1 cellular context compared by ENCODE assay signal in the genomic region with DNA sequence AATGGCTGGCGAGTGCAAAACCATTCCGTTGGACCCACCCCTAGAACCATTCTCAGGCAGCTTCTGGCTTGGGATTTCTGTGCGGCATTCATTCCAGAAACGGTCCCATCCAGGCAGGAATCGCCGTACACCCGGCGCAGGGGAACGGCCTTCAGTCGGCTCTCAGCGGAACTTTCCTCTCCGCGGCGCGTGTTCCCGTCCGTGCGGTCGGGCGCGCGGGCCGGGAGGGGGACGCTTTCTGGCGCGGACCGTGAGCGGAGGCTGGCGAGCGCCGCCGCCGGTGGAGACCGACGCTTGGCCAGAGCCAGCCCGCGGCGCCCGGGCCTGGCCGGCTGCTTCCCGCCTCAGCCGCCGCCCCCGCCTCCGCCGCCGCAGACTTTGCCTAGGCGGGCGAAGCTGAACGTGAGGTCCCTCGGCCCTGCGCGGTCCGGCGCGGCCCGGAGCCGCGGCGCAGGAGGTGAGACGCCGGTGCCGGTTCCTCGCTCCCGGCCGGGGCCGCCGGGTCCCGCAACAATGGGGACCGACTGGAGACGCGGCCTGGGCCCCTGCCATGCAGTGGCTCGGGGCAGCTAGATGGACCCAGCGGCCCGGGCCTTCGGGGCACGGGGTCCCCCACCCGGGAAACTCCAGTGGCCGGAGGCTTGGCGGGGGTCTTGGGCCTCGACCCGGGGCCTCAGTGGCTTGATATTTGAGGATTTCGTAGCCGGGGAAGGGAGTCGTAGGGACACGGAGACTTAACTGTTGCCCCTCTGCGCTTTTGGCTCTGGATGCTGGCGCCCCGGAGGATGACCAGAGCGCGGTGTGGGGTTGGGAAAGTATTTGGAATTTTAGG.
TF ChIP-seq lines count a peak whose summit lies in the region.

A gene with protein sequence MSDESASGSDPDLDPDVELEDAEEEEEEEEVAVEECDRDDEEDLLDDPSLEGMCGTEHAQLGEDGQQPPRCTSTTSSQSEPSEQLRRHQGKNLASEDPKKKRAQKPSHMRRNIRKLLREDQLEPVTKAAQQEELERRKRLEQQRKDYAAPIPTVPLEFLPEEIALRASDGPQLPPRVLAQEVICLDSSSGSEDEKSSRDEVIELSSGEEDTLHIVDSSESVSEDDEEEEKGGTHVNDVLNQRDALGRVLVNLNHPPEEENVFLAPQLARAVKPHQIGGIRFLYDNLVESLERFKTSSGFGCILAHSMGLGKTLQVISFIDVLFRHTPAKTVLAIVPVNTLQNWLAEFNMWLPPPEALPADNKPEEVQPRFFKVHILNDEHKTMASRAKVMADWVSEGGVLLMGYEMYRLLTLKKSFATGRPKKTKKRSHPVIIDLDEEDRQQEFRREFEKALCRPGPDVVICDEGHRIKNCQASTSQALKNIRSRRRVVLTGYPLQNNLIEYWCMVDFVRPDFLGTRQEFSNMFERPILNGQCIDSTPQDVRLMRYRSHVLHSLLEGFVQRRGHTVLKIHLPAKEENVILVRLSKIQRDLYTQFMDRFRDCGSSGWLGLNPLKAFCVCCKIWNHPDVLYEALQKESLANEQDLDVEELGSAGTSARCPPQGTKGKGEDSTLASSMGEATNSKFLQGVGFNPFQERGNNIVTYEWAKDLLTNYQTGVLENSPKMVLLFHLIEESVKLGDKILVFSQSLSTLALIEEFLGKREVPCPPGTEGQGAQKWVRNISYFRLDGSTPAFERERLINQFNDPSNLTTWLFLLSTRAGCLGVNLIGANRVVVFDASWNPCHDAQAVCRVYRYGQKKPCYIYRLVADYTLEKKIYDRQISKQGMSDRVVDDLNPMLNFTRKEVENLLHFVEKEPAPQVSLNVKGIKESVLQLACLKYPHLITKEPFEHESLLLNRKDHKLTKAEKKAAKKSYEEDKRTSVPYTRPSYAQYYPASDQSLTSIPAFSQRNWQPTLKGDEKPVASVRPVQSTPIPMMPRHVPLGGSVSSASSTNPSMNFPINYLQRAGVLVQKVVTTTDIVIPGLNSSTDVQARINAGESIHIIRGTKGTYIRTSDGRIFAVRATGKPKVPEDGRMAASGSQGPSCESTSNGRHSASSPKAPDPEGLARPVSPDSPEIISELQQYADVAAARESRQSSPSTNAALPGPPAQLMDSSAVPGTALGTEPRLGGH (N-terminal part only) (plus strand): TSS at position 261 of the 832 bp plus-strand sequence. CDS start 51,702 bp downstream, outside the sequence.

TF ChIP-seq in K562, 482 proteins besides CTCF, POLR2A, EP300 and RAD21 (continued from another document and continues in another):
- TF ChIP-seq, protein P1, sequence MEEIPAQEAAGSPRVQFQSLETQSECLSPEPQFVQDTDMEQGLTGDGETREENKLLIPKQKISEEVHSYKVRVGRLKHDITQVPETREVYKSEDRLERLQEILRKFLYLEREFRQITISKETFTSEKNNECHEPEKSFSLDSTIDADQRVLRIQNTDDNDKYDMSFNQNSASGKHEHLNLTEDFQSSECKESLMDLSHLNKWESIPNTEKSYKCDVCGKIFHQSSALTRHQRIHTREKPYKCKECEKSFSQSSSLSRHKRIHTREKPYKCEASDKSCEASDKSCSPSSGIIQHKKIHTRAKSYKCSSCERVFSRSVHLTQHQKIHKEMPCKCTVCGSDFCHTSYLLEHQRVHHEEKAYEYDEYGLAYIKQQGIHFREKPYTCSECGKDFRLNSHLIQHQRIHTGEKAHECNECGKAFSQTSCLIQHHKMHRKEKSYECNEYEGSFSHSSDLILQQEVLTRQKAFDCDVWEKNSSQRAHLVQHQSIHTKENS (CRISPR knock-in tag; IDR thresholded peaks at IDR 0.05): no peak
- TF ChIP-seq MAFG (tag; conservative IDR thresholded peaks at IDR 0.05) (no peak), ATF7 (IDR thresholded peaks at IDR 0.05) (peak; percentile 61; the same call in 1 of the 2 replicates), ZNF253 (CRISPR knock-in tag; conservative IDR thresholded peaks at IDR 0.05) (no peak), SAFB2 (IDR thresholded peaks at IDR 0.05; ENCODE audit: borderline replicate concordance, low read depth, low read length, severe bottlenecking) (no peak), GTF2E2 (tag; IDR thresholded peaks at IDR 0.05) (peak; percentile 97), DMBX1 (CRISPR knock-in tag; IDR thresholded peaks at IDR 0.05; ENCODE audit: borderline replicate concordance) (peak; percentile 46; the same call in 1 of the 2 replicates), CSDE1 (IDR thresholded peaks at IDR 0.05) (no peak), ZFP1 (CRISPR knock-in tag; IDR thresholded peaks at IDR 0.05) (no peak), HDAC3 (IDR thresholded peaks at IDR 0.05; ENCODE audit: borderline replicate concordance, partially characterized antibody) (no peak), ZNF212 (CRISPR knock-in tag; IDR thresholded peaks at IDR 0.05) (no peak), SREBF1 (IDR thresholded peaks at IDR 0.05; ENCODE audit: borderline replicate concordance, low read depth, low read length) (0 out of 2 replicates have a peak, but pooled peaks have one; percentile 60), ETS1 (conservative IDR thresholded peaks at IDR 0.05; ENCODE audit: control insufficient read depth, low read depth, low read length) (peak; percentile 53; the same call in 1 of the 2 replicates), HMG20B (CRISPR knock-in tag; IDR thresholded peaks at IDR 0.05) (no peak), CREM (IDR thresholded peaks at IDR 0.05; ENCODE audit: low read depth) (peak; percentile 69), NR1H2 (CRISPR knock-in tag; IDR thresholded peaks at IDR 0.05) (0 out of 2 replicates have a peak, but pooled peaks have one; percentile 58), KLF6 (CRISPR knock-in tag; IDR thresholded peaks at IDR 0.05; ENCODE audit: borderline replicate concordance) (no peak), HIVEP1 (CRISPR knock-in tag; IDR thresholded peaks at IDR 0.05) (no peak), SP2 (IDR thresholded peaks at IDR 0.05; ENCODE audit: extremely low read depth, low read depth, low read length, poor library complexity, severe bottlenecking) (no peak), NBN (IDR thresholded peaks at IDR 0.05; ENCODE audit: low read depth) (no peak), MAZ (CRISPR knock-in tag; conservative IDR thresholded peaks at IDR 0.05 in 1 of 2, IDR thresholded peaks at IDR 0.05 in 1 of 2) (peak; percentile 74 to 85), FOXJ3 (CRISPR knock-in tag; IDR thresholded peaks at IDR 0.05) (no peak), ZNF143 (CRISPR knock-in tag; IDR thresholded peaks at IDR 0.05) (no peak), THRA (IDR thresholded peaks at IDR 0.05) (no peak), ZNF764 (CRISPR knock-in tag; IDR thresholded peaks at IDR 0.05; ENCODE audit: low read depth) (no peak), ZKSCAN8 (CRISPR knock-in tag; IDR thresholded peaks at IDR 0.05) (no peak), ZNF507 (tag; conservative IDR thresholded peaks at IDR 0.05) (no peak), ZBTB8A (IDR thresholded peaks at IDR 0.05; ENCODE audit: partially characterized antibody) (no peak), ZNF384 (IDR thresholded peaks at IDR 0.05; ENCODE audit: low read depth, low read length) (no peak), BACH1 (tag; IDR thresholded peaks at IDR 0.05) (no peak), BDP1 (IDR thresholded peaks at IDR 0.05; ENCODE audit: insufficient read depth, insufficient read length) (no peak), ZFPM2 (CRISPR knock-in tag; IDR thresholded peaks at IDR 0.05) (no peak), ZNF561 (CRISPR knock-in tag; conservative IDR thresholded peaks at IDR 0.05) (no peak), BHLHE40 (IDR thresholded peaks at IDR 0.05; ENCODE audit: low read length) (peak; percentile 52), SMARCE1 (IDR thresholded peaks at IDR 0.05) (no peak), HNRNPUL1 (IDR thresholded peaks at IDR 0.05; ENCODE audit: low read length) (no peak), ZNF830 (CRISPR knock-in tag; IDR thresholded peaks at IDR 0.05) (no peak)
- TF ChIP-seq, protein P2, sequence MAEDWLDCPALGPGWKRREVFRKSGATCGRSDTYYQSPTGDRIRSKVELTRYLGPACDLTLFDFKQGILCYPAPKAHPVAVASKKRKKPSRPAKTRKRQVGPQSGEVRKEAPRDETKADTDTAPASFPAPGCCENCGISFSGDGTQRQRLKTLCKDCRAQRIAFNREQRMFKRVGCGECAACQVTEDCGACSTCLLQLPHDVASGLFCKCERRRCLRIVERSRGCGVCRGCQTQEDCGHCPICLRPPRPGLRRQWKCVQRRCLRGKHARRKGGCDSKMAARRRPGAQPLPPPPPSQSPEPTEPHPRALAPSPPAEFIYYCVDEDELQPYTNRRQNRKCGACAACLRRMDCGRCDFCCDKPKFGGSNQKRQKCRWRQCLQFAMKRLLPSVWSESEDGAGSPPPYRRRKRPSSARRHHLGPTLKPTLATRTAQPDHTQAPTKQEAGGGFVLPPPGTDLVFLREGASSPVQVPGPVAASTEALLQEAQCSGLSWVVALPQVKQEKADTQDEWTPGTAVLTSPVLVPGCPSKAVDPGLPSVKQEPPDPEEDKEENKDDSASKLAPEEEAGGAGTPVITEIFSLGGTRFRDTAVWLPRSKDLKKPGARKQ (CRISPR knock-in tag; IDR thresholded peaks at IDR 0.05): no peak
- TF ChIP-seq, protein P3, sequence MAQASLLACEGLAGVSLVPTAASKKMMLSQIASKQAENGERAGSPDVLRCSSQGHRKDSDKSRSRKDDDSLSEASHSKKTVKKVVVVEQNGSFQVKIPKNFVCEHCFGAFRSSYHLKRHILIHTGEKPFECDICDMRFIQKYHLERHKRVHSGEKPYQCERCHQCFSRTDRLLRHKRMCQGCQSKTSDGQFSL (CRISPR knock-in tag; IDR thresholded peaks at IDR 0.05): no peak
- TF ChIP-seq, protein P3 (tag; IDR thresholded peaks at IDR 0.05): no peak
- TF ChIP-seq, protein P4, sequence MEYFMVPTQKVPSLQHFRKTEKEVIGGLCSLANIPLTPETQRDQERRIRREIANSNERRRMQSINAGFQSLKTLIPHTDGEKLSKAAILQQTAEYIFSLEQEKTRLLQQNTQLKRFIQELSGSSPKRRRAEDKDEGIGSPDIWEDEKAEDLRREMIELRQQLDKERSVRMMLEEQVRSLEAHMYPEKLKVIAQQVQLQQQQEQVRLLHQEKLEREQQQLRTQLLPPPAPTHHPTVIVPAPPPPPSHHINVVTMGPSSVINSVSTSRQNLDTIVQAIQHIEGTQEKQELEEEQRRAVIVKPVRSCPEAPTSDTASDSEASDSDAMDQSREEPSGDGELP (CRISPR knock-in tag; IDR thresholded peaks at IDR 0.05; ENCODE audit: borderline replicate concordance): peak; percentile 56; the same call in 1 of the 2 replicates
- TF ChIP-seq, protein P5, sequence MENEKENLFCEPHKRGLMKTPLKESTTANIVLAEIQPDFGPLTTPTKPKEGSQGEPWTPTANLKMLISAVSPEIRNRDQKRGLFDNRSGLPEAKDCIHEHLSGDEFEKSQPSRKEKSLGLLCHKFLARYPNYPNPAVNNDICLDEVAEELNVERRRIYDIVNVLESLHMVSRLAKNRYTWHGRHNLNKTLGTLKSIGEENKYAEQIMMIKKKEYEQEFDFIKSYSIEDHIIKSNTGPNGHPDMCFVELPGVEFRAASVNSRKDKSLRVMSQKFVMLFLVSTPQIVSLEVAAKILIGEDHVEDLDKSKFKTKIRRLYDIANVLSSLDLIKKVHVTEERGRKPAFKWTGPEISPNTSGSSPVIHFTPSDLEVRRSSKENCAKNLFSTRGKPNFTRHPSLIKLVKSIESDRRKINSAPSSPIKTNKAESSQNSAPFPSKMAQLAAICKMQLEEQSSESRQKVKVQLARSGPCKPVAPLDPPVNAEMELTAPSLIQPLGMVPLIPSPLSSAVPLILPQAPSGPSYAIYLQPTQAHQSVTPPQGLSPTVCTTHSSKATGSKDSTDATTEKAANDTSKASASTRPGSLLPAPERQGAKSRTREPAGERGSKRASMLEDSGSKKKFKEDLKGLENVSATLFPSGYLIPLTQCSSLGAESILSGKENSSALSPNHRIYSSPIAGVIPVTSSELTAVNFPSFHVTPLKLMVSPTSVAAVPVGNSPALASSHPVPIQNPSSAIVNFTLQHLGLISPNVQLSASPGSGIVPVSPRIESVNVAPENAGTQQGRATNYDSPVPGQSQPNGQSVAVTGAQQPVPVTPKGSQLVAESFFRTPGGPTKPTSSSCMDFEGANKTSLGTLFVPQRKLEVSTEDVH (IDR thresholded peaks at IDR 0.05; ENCODE audit: low read depth, partially characterized antibody): no peak
- TF ChIP-seq, protein P6, sequence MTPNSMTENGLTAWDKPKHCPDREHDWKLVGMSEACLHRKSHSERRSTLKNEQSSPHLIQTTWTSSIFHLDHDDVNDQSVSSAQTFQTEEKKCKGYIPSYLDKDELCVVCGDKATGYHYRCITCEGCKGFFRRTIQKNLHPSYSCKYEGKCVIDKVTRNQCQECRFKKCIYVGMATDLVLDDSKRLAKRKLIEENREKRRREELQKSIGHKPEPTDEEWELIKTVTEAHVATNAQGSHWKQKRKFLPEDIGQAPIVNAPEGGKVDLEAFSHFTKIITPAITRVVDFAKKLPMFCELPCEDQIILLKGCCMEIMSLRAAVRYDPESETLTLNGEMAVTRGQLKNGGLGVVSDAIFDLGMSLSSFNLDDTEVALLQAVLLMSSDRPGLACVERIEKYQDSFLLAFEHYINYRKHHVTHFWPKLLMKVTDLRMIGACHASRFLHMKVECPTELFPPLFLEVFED (CRISPR knock-in tag; conservative IDR thresholded peaks at IDR 0.05): no peak
- TF ChIP-seq, protein P7, sequence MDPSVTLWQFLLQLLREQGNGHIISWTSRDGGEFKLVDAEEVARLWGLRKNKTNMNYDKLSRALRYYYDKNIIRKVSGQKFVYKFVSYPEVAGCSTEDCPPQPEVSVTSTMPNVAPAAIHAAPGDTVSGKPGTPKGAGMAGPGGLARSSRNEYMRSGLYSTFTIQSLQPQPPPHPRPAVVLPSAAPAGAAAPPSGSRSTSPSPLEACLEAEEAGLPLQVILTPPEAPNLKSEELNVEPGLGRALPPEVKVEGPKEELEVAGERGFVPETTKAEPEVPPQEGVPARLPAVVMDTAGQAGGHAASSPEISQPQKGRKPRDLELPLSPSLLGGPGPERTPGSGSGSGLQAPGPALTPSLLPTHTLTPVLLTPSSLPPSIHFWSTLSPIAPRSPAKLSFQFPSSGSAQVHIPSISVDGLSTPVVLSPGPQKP (CRISPR knock-in tag; IDR thresholded peaks at IDR 0.05): no peak
